ENCODE assay signal across 17 cellular contexts in genomic region chr2:138831691-138832090, GRCh38. TPM values are rescaled to one million over a fixed set of nuclear protein-coding genes. Genes with fewer than 3 reads are reported as not detected.
DNase-seq lines count a peak whose midpoint lies in the region; ATAC-seq and TF ChIP-seq lines count a peak whose summit lies in the region.
"Had no signal": no experiment of that assay in that cellular context is flagged by ENCODE, and none has a peak within 500 bp of the region (broad histone marks: within the 10 kb centered on the region; RNA-seq: fewer than 3 reads in every experiment).

No MANE protein-coding gene starts in this region.

- H3K4me3 ChIP-seq in RWPE2 (ENCODE audit: severe bottlenecking): no peak overlapping the region
- H3K4me3 ChIP-seq: GM23338 had no signal

- DNase-seq in HT1080 (ENCODE audit: low read depth) (peak; percentile 9), RWPE2 (ENCODE audit: low spot score) (no peak), foreskin keratinocyte (peak; percentile 22 to 63), renal cortical epithelial cell (ENCODE audit: low read depth) (peak; percentile 19), NOMO-1 treated with DMSO at 0.1 percent for 48 hours (lab: John Stamatoyannopoulos, UW; ENCODE audit: unreplicated experiment) (no peak), GM10266 (ENCODE audit: extremely low spot score) (no peak), T-cell (no peak)
- DNase-seq: BE2C; C1 segment of cervical spinal cord; CD4-positive, CD25-positive, alpha-beta regulatory T cell; CD8-positive, alpha-beta memory T cell; COR-L47; DMS 273 treated with DMSO at 0.1 percent for 48 hours; GDM1; HCEC 1CT had no signal

- H3K9me3 Mint-ChIP-seq in T-cell: no peaks in the 10 kb centered on the region
- H3K9me3 Mint-ChIP-seq: CD4-positive, CD25-positive, alpha-beta regulatory T cell; CD8-positive, alpha-beta memory T cell; GM23338 had no signal

- TF ChIP-seq CTCF in RWPE2 (IDR thresholded peaks at IDR 0.05; ENCODE audit: poor library complexity, severe bottlenecking) (no peak), foreskin keratinocyte (conservative IDR thresholded peaks at IDR 0.05) (no peak), GM10266 (IDR thresholded peaks at IDR 0.05; ENCODE audit: control insufficient read depth, insufficient read depth, low read depth, missing control alignments) (no peak)

- H3K4me3 Mint-ChIP-seq in T-cell: no peak overlapping the region
- H3K4me3 Mint-ChIP-seq: CD4-positive, CD25-positive, alpha-beta regulatory T cell; CD8-positive, alpha-beta memory T cell; GM23338 had no signal

- POLR2A ChIA-PET in T-cell (lab: Charles Lee): no interaction called here

- H3K27ac ChIP-seq in RWPE2 (ENCODE audit: poor library complexity, severe bottlenecking) (no peak overlapping the region), foreskin keratinocyte (no peak overlapping the region)

- no peaks in the 10 kb centered on the region for H3K36me3 ChIP-seq in RWPE2 (ENCODE audit: low read depth)
- H3K36me3 ChIP-seq: BE2C had no signal

- CTCF ChIA-PET in T-cell (lab: Charles Lee): interaction anchor here in 1 of 2 donors (1.5 kb wide), 1 partner anchor 11 kb away, joined by 3 read pairs; no protein-coding TSS in a partner anchor

- no peaks in the 10 kb centered on the region for H3K36me3 Mint-ChIP-seq in T-cell
- H3K36me3 Mint-ChIP-seq: CD4-positive, CD25-positive, alpha-beta regulatory T cell; CD8-positive, alpha-beta memory T cell had no signal

- no peaks in the 10 kb centered on the region for H3K4me1 Mint-ChIP-seq in T-cell
- H3K4me1 Mint-ChIP-seq: CD4-positive, CD25-positive, alpha-beta regulatory T cell; CD8-positive, alpha-beta memory T cell had no signal

- H3K4me1 ChIP-seq in RWPE2 (ENCODE audit: insufficient read depth, poor library complexity, severe bottlenecking): no peaks in the 10 kb centered on the region
- H3K4me1 ChIP-seq in foreskin keratinocyte: peaks cover 3% of the 10 kb centered on the region
- H3K4me1 ChIP-seq: BE2C had no signal

- peak; percentile 82 for ATAC-seq in RWPE2 (ENCODE audit: low read depth)
- ATAC-seq in foreskin keratinocyte: peak; percentile 88
- no peak for ATAC-seq in T-cell (replicated peaks in 1 of 4)
- ATAC-seq: GM23338 had no signal

- H3K27me3 ChIP-seq in RWPE2 (ENCODE audit: insufficient read depth, poor library complexity, severe bottlenecking) (peaks cover 8% of the 10 kb centered on the region), foreskin keratinocyte (no peaks in the 10 kb centered on the region)
- H3K27me3 ChIP-seq: BE2C had no signal

- no peak overlapping the region for H3K27ac Mint-ChIP-seq in T-cell
- H3K27ac Mint-ChIP-seq: CD4-positive, CD25-positive, alpha-beta regulatory T cell; CD8-positive, alpha-beta memory T cell; GM23338 had no signal

- H3K9me3 ChIP-seq in RWPE2 (ENCODE audit: severe bottlenecking): no peaks in the 10 kb centered on the region
- H3K9me3 ChIP-seq: BE2C had no signal

- H3K27me3 Mint-ChIP-seq in T-cell: peaks cover 0 to 3% of the 10 kb centered on the region in 2 donors

RNA-seq across cellular contexts. Expression of gene NXPH2, which starts 51.5 kb away (rescaled TPM):
- total RNA-seq in HT1080 (2014; rRNA removed; shearing (Covaris generic)): 0.14 TPM in 1 of 2 replicates, not detected in the other
- not detected in 2 replicates for polyA plus RNA-seq in HT1080 (2015; cell fraction: cytosol; rRNA removed)
- polyA plus RNA-seq in HT1080 (2015; cell fraction: nucleus; rRNA removed): not detected in 2 replicates
- total RNA-seq in foreskin keratinocyte: not detected in 2 replicates
- polyA plus RNA-seq in foreskin keratinocyte: not detected in 2 replicates
- total RNA-seq in renal cortical epithelial cell: 0.87 TPM in 1 of 2 replicates, not detected in the other
- total RNA-seq in T-cell: not detected
- total RNA-seq: CD4-positive, CD25-positive, alpha-beta regulatory T cell; CD8-positive, alpha-beta memory T cell; HT-29 had no signal
- polyA plus RNA-seq: CD4-positive, CD25-positive, alpha-beta regulatory T cell; CD8-positive, alpha-beta memory T cell had no signal

Comparison
In these comparisons a context has a peak if more than half of its experiments do, and no peak if none do; other contexts are left out.
1. DNase-seq: peak in HT1080 (single experiment), foreskin keratinocyte (2 of 2) and renal cortical epithelial cell (single experiment); none in RWPE2 (single experiment), NOMO-1 treated with DMSO at 0.1 percent for 48 hours (single experiment), GM10266 (single experiment) and T-cell (0 of 34).
2. ATAC-seq: peak in RWPE2 (single experiment) and foreskin keratinocyte (single experiment); none in T-cell (0 of 4).